In the genomic region with DNA sequence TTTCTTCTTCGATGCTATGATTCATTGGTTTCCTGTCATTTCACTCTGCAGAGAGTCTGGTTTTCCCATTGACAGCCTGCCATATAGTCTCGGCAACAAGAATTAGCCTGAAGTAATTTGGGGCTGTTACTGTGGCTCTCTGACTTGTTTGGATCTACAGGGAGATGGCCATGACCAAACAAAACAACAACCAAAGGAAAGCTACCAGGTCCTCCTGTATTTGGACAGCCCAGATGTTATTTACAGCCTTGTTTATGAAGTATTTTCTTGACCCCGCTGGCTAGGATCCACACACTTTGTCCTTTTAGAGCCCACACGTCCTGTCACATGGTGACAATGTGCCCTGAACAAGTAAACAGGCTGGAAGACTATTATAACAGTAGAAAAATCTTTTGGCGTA, we compare ENCODE assay signal across 22 cellular contexts.
"Had no signal": no experiment of that assay in that cellular context is flagged by ENCODE, and none has a peak within 500 bp of the region (broad histone marks: within the 10 kb centered on the region; RNA-seq: fewer than 3 reads in every experiment).

No MANE protein-coding gene starts in this region.

- H3K36me3 ChIP-seq: brain microvascular endothelial cell, thoracic aorta had no signal

- H3K27ac ChIP-seq: brain microvascular endothelial cell, hepatocyte, thoracic aorta, VCaP had no signal

- H3K4me3 ChIP-seq: hepatocyte, thoracic aorta had no signal

- H2AFZ ChIP-seq: hepatocyte had no signal

- H3K4me1 Mint-ChIP-seq: activated naive CD4-positive, alpha-beta T cell treated with anti-CD3 and anti-CD28 coated beads, Interleukin-2, amount 50 U/mL, for 24 hours; naive B cell had no signal

- H3K9me3 ChIP-seq: thoracic aorta had no signal

- H3K27ac Mint-ChIP-seq: activated CD4-positive, alpha-beta memory T cell treated with anti-CD3 and anti-CD28 coated beads, Interleukin-2, amount 10 ng/mL, durations not matched to agents 7 days and 5 days; activated CD4-positive, alpha-beta T cell treated with anti-CD3 and anti-CD28 coated beads, Interleukin-2, amount 10 ng/mL, durations not matched to agents 24 days and 14 days; activated naive CD4-positive, alpha-beta T cell treated with anti-CD3 and anti-CD28 coated beads, Interleukin-2, amount 50 U/mL, for 24 hours; activated T-helper 1 cell treated with anti-CD3 and anti-CD28 coated beads, Interleukin-12 subunit alpha, Interleukin-12 subunit beta, Interleukin-2, Interleukin-4 antibody, amounts not matched to agents 30 ng/mL and 10 ng/mL and 1 ng/mL, durations not matched to agents 14 hours and 24 hours and 36 hours had no signal

- H3K4me3 Mint-ChIP-seq: activated CD4-positive, alpha-beta memory T cell treated with anti-CD3 and anti-CD28 coated beads, Interleukin-2, amount 10 ng/mL, durations not matched to agents 7 days and 5 days; activated CD4-positive, alpha-beta T cell treated with anti-CD3 and anti-CD28 coated beads, Interleukin-2, amount 10 ng/mL, durations not matched to agents 24 days and 14 days; activated naive CD4-positive, alpha-beta T cell treated with anti-CD3 and anti-CD28 coated beads, Interleukin-2, amount 50 U/mL, for 24 hours; activated T-helper 1 cell treated with anti-CD3 and anti-CD28 coated beads, Interleukin-12 subunit alpha, Interleukin-12 subunit beta, Interleukin-2, Interleukin-4 antibody, amounts not matched to agents 30 ng/mL and 10 ng/mL and 1 ng/mL, durations not matched to agents 14 hours and 24 hours and 36 hours; naive B cell; neural crest cell had no signal

- DNase-seq: activated CD4-positive, alpha-beta memory T cell treated with anti-CD3 and anti-CD28 coated beads, Interleukin-2, amount 10 ng/mL, durations not matched to agents 7 days and 5 days; activated CD4-positive, alpha-beta T cell treated with anti-CD3 and anti-CD28 coated beads, Interleukin-2, amount 10 ng/mL, durations not matched to agents 24 days and 14 days; activated gamma-delta T cell; activated T-cell treated with anti-CD3 and anti-CD28 coated beads for 4 hours; anterior cingulate cortex; brain microvascular endothelial cell; central memory CD4-positive, alpha-beta T cell; effector memory CD4-positive, alpha-beta T cell; mesenchymal stem cell; naive B cell; occipital lobe; posterior cingulate gyrus; stimulated activated CD4-positive, alpha-beta T cell treated with anti-CD3 and anti-CD28 coated beads, Interleukin-2, amount 100 ng/mL, for 48 hours; stimulated activated naive CD4-positive, alpha-beta T cell had no signal

- H3K27me3 ChIP-seq: brain microvascular endothelial cell, hepatocyte had no signal

- H3K27me3 Mint-ChIP-seq: activated CD4-positive, alpha-beta memory T cell treated with anti-CD3 and anti-CD28 coated beads, Interleukin-2, amount 10 ng/mL, durations not matched to agents 7 days and 5 days had no signal

- ATAC-seq: activated CD4-positive, CD25-positive, alpha-beta regulatory T cell treated with anti-CD3 and anti-CD28 coated beads, Interleukin-2, amount 50 U/mL, for 24 hours; SK-N-SH treated with all-trans-retinoic acid at 6 μM for 48 hours had no signal

- H3K36me3 Mint-ChIP-seq: naive B cell had no signal

- H3K4me2 ChIP-seq: hepatocyte had no signal

- H3K79me2 ChIP-seq: hepatocyte had no signal
